Comparison of ENCODE assay signal across 8 cellular contexts in the genomic region with DNA sequence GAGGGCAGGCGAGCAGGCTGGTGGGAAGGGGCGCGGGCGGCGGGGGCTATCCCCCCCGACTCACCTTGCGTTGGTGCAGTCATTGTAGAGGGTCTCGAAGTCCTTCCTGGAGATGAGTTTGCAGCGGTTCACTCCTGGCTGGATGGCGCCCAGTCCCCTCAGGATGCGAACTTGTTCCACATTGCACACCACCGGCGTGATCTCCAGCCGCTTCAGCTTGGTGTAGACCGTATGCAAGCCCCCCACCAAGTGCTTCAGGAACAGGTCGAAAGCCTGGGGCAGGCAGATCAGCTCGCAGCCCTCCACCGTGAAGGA. TPM values are rescaled to one million over a fixed set of nuclear protein-coding genes. Genes with fewer than 3 reads are reported as not detected.
A peak's percentile ranks its signal among the peaks of the same experiment; 100 is the strongest.
DNase-seq lines count a peak whose midpoint lies in the region; ATAC-seq and TF ChIP-seq lines count a peak whose summit lies in the region.

No MANE protein-coding gene starts in this region.

- intact Hi-C loops in activated CD4-positive, alpha-beta T cell treated with anti-CD3 and anti-CD28 coated beads for 36 hours (cut with DNase I, micrococcal nuclease): loop anchor here in 1 of 2 experiments (10.0 kb wide), 1 partner anchor 699 kb away; no protein-coding TSS in a partner anchor

- peaks cover 3% of the 10 kb centered on the region for H3K36me3 Mint-ChIP-seq in activated CD4-positive, alpha-beta T cell treated with anti-CD3 and anti-CD28 coated beads for 36 hours (ENCODE audit: low read depth)
- H3K36me3 Mint-ChIP-seq in T-helper 2 cell treated with Interferon-gamma antibody and Interleukin-4, amounts not matched to agents 5 μg/mL and 100 μg/mL, for 36 hours (ENCODE audit: low read depth): no peaks in the 10 kb centered on the region

- H3K9ac ChIP-seq in rectal smooth muscle tissue (ENCODE audit: low read length): no peak overlapping the region

- POLR2A ChIA-PET in activated CD4-positive, alpha-beta T cell treated with anti-CD3 and anti-CD28 coated beads for 36 hours (lab: Charles Lee): no interaction called here

- H3K27ac ChIP-seq in cardiac muscle cell (no peak overlapping the region), rectal smooth muscle tissue (ENCODE audit: low read depth, low read length) (no peak overlapping the region)

- DNase-seq in activated CD4-positive, alpha-beta T cell treated with anti-CD3 and anti-CD28 coated beads for 36 hours: no peak
- no peak for DNase-seq in activated CD4-positive, alpha-beta T cell treated with anti-CD3 and anti-CD28 coated beads for 4 hours
- no peak for DNase-seq in T-helper 2 cell treated with Interferon-gamma antibody and Interleukin-4, amounts not matched to agents 5 μg/mL and 100 μg/mL, for 36 hours (ENCODE audit: low spot score)
- DNase-seq in cardiac muscle cell (ENCODE audit: low read depth in 1 of 2, low spot score in 1 of 2) (peak in 1 of 2 donors; percentile 10), DMS114 treated with DMSO at 0.1 percent for 48 hours (lab: John Stamatoyannopoulos, UW; ENCODE audit: unreplicated experiment) (no peak)

- H3K9me3 ChIP-seq in cardiac muscle cell (ENCODE audit: low read depth): no peaks in the 10 kb centered on the region

- H3K4me3 ChIP-seq in cardiac muscle cell: peak overlapping the region; percentile 92
- peak overlapping the region; percentile 83 for H3K4me3 ChIP-seq in rectal smooth muscle tissue (ENCODE audit: low read length)

- H3K27ac Mint-ChIP-seq in activated CD4-positive, alpha-beta T cell treated with anti-CD3 and anti-CD28 coated beads for 36 hours: no peak overlapping the region
- H3K27ac Mint-ChIP-seq in T-helper 2 cell treated with Interferon-gamma antibody and Interleukin-4, amounts not matched to agents 5 μg/mL and 100 μg/mL, for 36 hours: no peak overlapping the region

- H3K9me3 Mint-ChIP-seq in activated CD4-positive, alpha-beta T cell treated with anti-CD3 and anti-CD28 coated beads for 36 hours (ENCODE audit: low read depth): no peaks in the 10 kb centered on the region
- no peaks in the 10 kb centered on the region for H3K9me3 Mint-ChIP-seq in T-helper 2 cell treated with Interferon-gamma antibody and Interleukin-4, amounts not matched to agents 5 μg/mL and 100 μg/mL, for 36 hours

- H3K4me1 Mint-ChIP-seq in activated CD4-positive, alpha-beta T cell treated with anti-CD3 and anti-CD28 coated beads for 36 hours: peaks cover 19% of the 10 kb centered on the region
- H3K4me1 Mint-ChIP-seq in T-helper 2 cell treated with Interferon-gamma antibody and Interleukin-4, amounts not matched to agents 5 μg/mL and 100 μg/mL, for 36 hours (ENCODE audit: low read depth): peaks cover 17% of the 10 kb centered on the region

- TF ChIP-seq CTCF in cardiac muscle cell (IDR thresholded peaks at IDR 0.05; ENCODE audit: low read depth, low read length): no peak

- peak overlapping the region; percentile 81 for H3K4me3 Mint-ChIP-seq in activated CD4-positive, alpha-beta T cell treated with anti-CD3 and anti-CD28 coated beads for 36 hours
- H3K4me3 Mint-ChIP-seq in T-helper 2 cell treated with Interferon-gamma antibody and Interleukin-4, amounts not matched to agents 5 μg/mL and 100 μg/mL, for 36 hours: peak overlapping the region; percentile 71

- peaks cover 46% of the 10 kb centered on the region for H3K27me3 Mint-ChIP-seq in activated CD4-positive, alpha-beta T cell treated with anti-CD3 and anti-CD28 coated beads for 36 hours
- H3K27me3 Mint-ChIP-seq in T-helper 2 cell treated with Interferon-gamma antibody and Interleukin-4, amounts not matched to agents 5 μg/mL and 100 μg/mL, for 36 hours (ENCODE audit: low read depth): peaks cover 80% of the 10 kb centered on the region

- H3K27me3 ChIP-seq in cardiac muscle cell: peaks cover 79% of the 10 kb centered on the region
- no peaks in the 10 kb centered on the region for H3K27me3 ChIP-seq in rectal smooth muscle tissue (ENCODE audit: control insufficient read depth, insufficient read depth, low read length)

- H3K36me3 ChIP-seq in cardiac muscle cell (no peaks in the 10 kb centered on the region), rectal smooth muscle tissue (ENCODE audit: control insufficient read depth, insufficient read depth, low read length) (no peaks in the 10 kb centered on the region)

- peaks cover 3% of the 10 kb centered on the region for H3K4me1 ChIP-seq in cardiac muscle cell (ENCODE audit: low read depth)
- H3K4me1 ChIP-seq in rectal smooth muscle tissue (ENCODE audit: control insufficient read depth, insufficient read depth, low read length): no peaks in the 10 kb centered on the region

- CTCF ChIA-PET in activated CD4-positive, alpha-beta T cell treated with anti-CD3 and anti-CD28 coated beads for 36 hours (lab: Charles Lee): no interaction called here

- ATAC-seq in activated CD4-positive, alpha-beta T cell treated with anti-CD3 and anti-CD28 coated beads for 36 hours: no peak
- ATAC-seq in GM21619 (IDR thresholded peaks at IDR 0.05; ENCODE audit: unreplicated experiment): no peak
- no peak for ATAC-seq in HG02840 (IDR thresholded peaks at IDR 0.05; ENCODE audit: low FRiP score, unreplicated experiment)

RNA-seq across cellular contexts. Expression of gene DACH1, which starts 1.2 kb away (rescaled TPM):
- under 1 TPM; 0.09 to 0.21 TPM for total RNA-seq in activated CD4-positive, alpha-beta T cell treated with anti-CD3 and anti-CD28 coated beads for 36 hours
- 3.7 TPM in 2 replicates for total RNA-seq in cardiac muscle cell
- 2.9 and 3.5 TPM in 2 replicates for polyA plus RNA-seq in cardiac muscle cell
